Comparison of ENCODE assay signal across 20 cellular contexts in the genomic region with DNA sequence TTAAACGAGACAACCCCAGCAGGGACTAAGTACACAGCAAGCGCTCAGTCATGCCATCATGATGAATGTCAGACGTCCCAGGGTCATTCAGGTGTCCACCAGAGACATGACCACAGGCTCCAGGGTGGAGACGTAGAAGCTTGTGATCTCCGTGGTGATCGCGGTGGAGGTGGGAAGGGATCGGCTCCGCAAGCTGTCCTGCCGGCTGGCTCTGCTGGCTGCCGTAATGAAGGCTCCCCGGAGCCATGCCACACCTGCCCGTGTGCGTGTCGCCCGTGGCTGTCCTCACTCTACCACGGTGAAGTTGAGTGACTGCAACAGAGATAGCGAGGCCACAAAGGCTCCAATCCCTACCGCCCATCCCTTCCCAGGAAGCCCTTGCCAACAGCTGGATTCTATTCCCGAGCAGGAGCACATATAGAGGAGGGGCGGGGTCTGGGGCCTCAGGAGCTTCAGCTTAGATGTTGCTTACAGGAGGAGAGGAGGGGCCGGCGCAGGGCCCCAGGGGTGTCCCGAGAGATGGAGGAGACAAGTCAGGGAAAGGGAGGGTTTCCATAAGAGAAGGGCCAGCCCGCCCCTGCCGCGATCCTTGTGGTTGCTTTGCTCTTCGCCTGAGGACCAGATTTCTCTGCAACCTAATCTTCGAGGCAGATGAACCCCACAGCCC.
"Had no signal": no experiment of that assay in that cellular context is flagged by ENCODE, and none has a peak within 500 bp of the region (broad histone marks: within the 10 kb centered on the region; RNA-seq: fewer than 3 reads in every experiment).

No MANE protein-coding gene starts in this region.

- H3K36me3 Mint-ChIP-seq: immature natural killer cell; naive B cell; stimulated activated naive B cell treated with anti-CD40 and anti-IgM and Interleukin-4, amounts not matched to agents 10 μg/mL and 1 μg/mL and 100 μg/mL, for 72 hours had no signal

- FAIRE-seq: colon, endometrium, frontal cortex had no signal

- H3K9me3 Mint-ChIP-seq: immature natural killer cell; nephron; stimulated activated naive B cell treated with anti-CD40 and anti-IgM and Interleukin-4, amounts not matched to agents 10 μg/mL and 1 μg/mL and 100 μg/mL, for 72 hours; stimulated activated naive CD8-positive, alpha-beta T cell treated with anti-CD3 and anti-CD28 coated beads, Interleukin-15, amount 100 ng/mL, for 72 hours had no signal

- H3K27ac ChIP-seq: psoas muscle, skin epidermis, thoracic aorta, transverse colon had no signal

- H3K27ac Mint-ChIP-seq: immature natural killer cell; nephron; stimulated activated naive B cell treated with anti-CD40 and anti-IgM and Interleukin-4, amounts not matched to agents 10 μg/mL and 1 μg/mL and 100 μg/mL, for 72 hours; stimulated activated naive CD8-positive, alpha-beta T cell treated with anti-CD3 and anti-CD28 coated beads, Interleukin-15, amount 100 ng/mL, for 72 hours had no signal

- H3K4me3 ChIP-seq: psoas muscle, skin epidermis, thoracic aorta, transverse colon had no signal

- H3K9me3 ChIP-seq: psoas muscle, thoracic aorta, transverse colon had no signal

- H3K4me1 ChIP-seq: psoas muscle, transverse colon had no signal

- H3K4me1 Mint-ChIP-seq: immature natural killer cell; naive B cell; nephron; stimulated activated naive B cell treated with anti-CD40 and anti-IgM and Interleukin-4, amounts not matched to agents 10 μg/mL and 1 μg/mL and 100 μg/mL, for 72 hours; stimulated activated naive CD8-positive, alpha-beta T cell treated with anti-CD3 and anti-CD28 coated beads, Interleukin-15, amount 100 ng/mL, for 72 hours had no signal

- ATAC-seq: esophagus mucosa; left colon; left ventricle myocardium superior; psoas muscle; sciatic nerve; stimulated activated naive B cell treated with anti-CD40 and anti-IgM and Interleukin-4, amounts not matched to agents 10 μg/mL and 1 μg/mL and 100 μg/mL, for 72 hours; stimulated activated naive CD8-positive, alpha-beta T cell treated with anti-CD3 and anti-CD28 coated beads, Interleukin-15, amount 100 ng/mL, for 72 hours had no signal

- DNase-seq: effector CD8-positive, alpha-beta T cell; immature natural killer cell; left colon; left ventricle myocardium superior; mesendoderm; naive B cell; psoas muscle; stimulated activated CD4-positive, alpha-beta T cell treated with anti-CD3 and anti-CD28 coated beads, Interleukin-2, amount 100 ng/mL, for 24 hours; stimulated activated CD4-positive, alpha-beta T cell treated with anti-CD3 and anti-CD28 coated beads, Interleukin-4, amount 100 ng/mL, for 4 hours; stimulated activated naive B cell treated with anti-CD40 and anti-IgM and Interleukin-4, amounts not matched to agents 10 μg/mL and 1 μg/mL and 100 μg/mL, for 72 hours; stimulated activated naive CD8-positive, alpha-beta T cell treated with anti-CD3 and anti-CD28 coated beads, Interleukin-15, amount 100 ng/mL, for 72 hours; transverse colon had no signal

- H3K36me3 ChIP-seq: thoracic aorta, transverse colon had no signal

- H3K4me3 Mint-ChIP-seq: immature natural killer cell; naive B cell; nephron; stimulated activated naive B cell treated with anti-CD40 and anti-IgM and Interleukin-4, amounts not matched to agents 10 μg/mL and 1 μg/mL and 100 μg/mL, for 72 hours; stimulated activated naive CD8-positive, alpha-beta T cell treated with anti-CD3 and anti-CD28 coated beads, Interleukin-15, amount 100 ng/mL, for 72 hours had no signal
